In the genomic region with DNA sequence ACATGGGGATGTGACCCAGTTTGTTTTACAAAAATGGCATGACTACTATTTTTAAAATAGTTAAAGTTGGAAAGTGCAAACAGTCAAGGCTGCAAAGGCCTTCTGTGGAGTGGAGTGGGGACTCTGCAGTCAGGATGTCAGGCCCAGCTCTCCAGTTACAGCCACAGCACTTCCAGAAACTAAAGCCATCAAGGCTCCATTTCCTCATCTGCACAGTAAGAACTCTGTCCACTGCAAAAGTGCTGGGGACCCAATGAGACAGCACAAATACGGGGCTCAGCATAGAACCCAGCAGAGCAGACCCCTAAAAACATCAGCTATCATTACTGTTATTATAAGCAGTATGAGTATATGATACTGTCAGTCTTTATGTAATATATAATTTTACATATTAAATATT, we compare ENCODE assay signal across 19 cellular contexts.
A peak's percentile ranks its signal among the peaks of the same experiment; 100 is the strongest.
DNase-seq lines count a peak whose midpoint lies in the region; ATAC-seq and TF ChIP-seq lines count a peak whose summit lies in the region.
"Had no signal": no experiment of that assay in that cellular context is flagged by ENCODE, and none has a peak within 500 bp of the region (broad histone marks: within the 10 kb centered on the region; RNA-seq: fewer than 3 reads in every experiment).

No MANE protein-coding gene starts in this region.

- H3K9me3 ChIP-seq in cardiac muscle cell (ENCODE audit: low read depth) (no peaks in the 10 kb centered on the region), heart left ventricle (no peaks in the 10 kb centered on the region), psoas muscle (no peaks in the 10 kb centered on the region), mammary epithelial cell (replicated peaks; ENCODE audit: insufficient read depth, low read length) (no peaks in the 10 kb centered on the region)
- H3K9me3 ChIP-seq: A549 had no signal

- no peak overlapping the region for H3K9ac ChIP-seq in mammary epithelial cell (ENCODE audit: insufficient read depth, low read length)

- no peaks in the 10 kb centered on the region for H3K4me1 ChIP-seq in cardiac muscle cell (ENCODE audit: low read depth)
- H3K4me1 ChIP-seq in heart left ventricle: peaks cover 0 to 20% (median 4%) of the 10 kb centered on the region in 12 donors
- peaks cover 3% of the 10 kb centered on the region for H3K4me1 ChIP-seq in psoas muscle
- H3K4me1 ChIP-seq in mammary epithelial cell (ENCODE audit: insufficient read depth, low read length): no peaks in the 10 kb centered on the region
- H3K4me1 ChIP-seq: A549 had no signal

- peaks cover 8% of the 10 kb centered on the region for H3K4me1 Mint-ChIP-seq in chondrocyte (ENCODE audit: low read depth)

- no peak overlapping the region for H3K4me3 ChIP-seq in cardiac muscle cell
- no peak overlapping the region for H3K4me3 ChIP-seq in heart left ventricle
- no peak overlapping the region for H3K4me3 ChIP-seq in psoas muscle
- no peak overlapping the region for H3K4me3 ChIP-seq in mammary epithelial cell (replicated peaks in 1 of 3; ENCODE audit: insufficient read depth in 1 of 3, low read depth in 2 of 3, low read length in 3 of 3)
- H3K4me3 ChIP-seq: A549, GM23338 had no signal

- DNase-seq in cardiac muscle cell (ENCODE audit: low read depth in 1 of 2, low spot score in 1 of 2) (no peak), heart left ventricle (no peak), chondrocyte (ENCODE audit: low spot score) (no peak), psoas muscle (no peak), mammary epithelial cell (no peak)
- DNase-seq: 8988T; C1 segment of cervical spinal cord; Calu3; CD4-positive, alpha-beta memory T cell; COR-L47; DMS53; DMS79 treated with DMSO at 0.1 percent for 48 hours; GF-D8; H9 had no signal

- BruUV-seq in mammary epithelial cell (replicated peaks; lab: Mats Ljungman, UMichigan): no TSS peak

- no peaks in the 10 kb centered on the region for H3K9me3 Mint-ChIP-seq in chondrocyte (ENCODE audit: low read depth)
- H3K9me3 Mint-ChIP-seq: CD4-positive, alpha-beta memory T cell; GM23338; H9 had no signal

- H3K27ac ChIP-seq in cardiac muscle cell: peak overlapping the region; percentile 13
- no peak overlapping the region for H3K27ac ChIP-seq in heart left ventricle
- H3K27ac ChIP-seq in psoas muscle: no peak overlapping the region
- H3K27ac ChIP-seq in mammary epithelial cell (ENCODE audit: insufficient read depth, low read depth, low read length): no peak overlapping the region
- H3K27ac ChIP-seq: A549 had no signal

- ATAC-seq in heart left ventricle (no peak), psoas muscle (peak; percentile 30 to 57 (median 42)), GM21825 (IDR thresholded peaks at IDR 0.05; ENCODE audit: unreplicated experiment) (no peak), GM18858 (IDR thresholded peaks at IDR 0.05; ENCODE audit: unreplicated experiment) (no peak)
- ATAC-seq: A549, GM23338, HCT116 had no signal

- peaks cover 38% of the 10 kb centered on the region for H3K36me3 Mint-ChIP-seq in chondrocyte (ENCODE audit: low read depth)

- 90 to 100% (median 99%) methylated on average over 1 of the region's 1 CpG for WGBS in heart left ventricle, 4 donors
- WGBS in psoas muscle, 3 donors: 73 to 92% (median 84%) methylated on average over 1 of the region's 1 CpG
- WGBS in mammary epithelial cell (ENCODE audit: low coverage, missing lambda C conversion rate): no CpG with 5 or more reads among the region's 1 CpG

- H3K27ac Mint-ChIP-seq in chondrocyte (ENCODE audit: unreplicated experiment): peak overlapping the region; percentile 49

- TF ChIP-seq CTCF in cardiac muscle cell (IDR thresholded peaks at IDR 0.05; ENCODE audit: low read depth, low read length) (no peak), heart left ventricle (IDR thresholded peaks at IDR 0.05) (no peak), chondrocyte (IDR thresholded peaks at IDR 0.05) (no peak), psoas muscle (IDR thresholded peaks at IDR 0.05) (no peak), mammary epithelial cell (conservative IDR thresholded peaks at IDR 0.05 in 1 of 2, IDR thresholded peaks at IDR 0.05 in 1 of 2; ENCODE audit: extremely low read depth in 1 of 2, insufficient read depth in 1 of 2, low read depth in 1 of 2, low read length in 2 of 2) (no peak)

- H2AFZ ChIP-seq in mammary epithelial cell (ENCODE audit: low read depth, low read length): no peak overlapping the region
- H2AFZ ChIP-seq: GM23338 had no signal

- TF ChIP-seq POLR2A in heart left ventricle (IDR thresholded peaks at IDR 0.05): no peak

- dilution Hi-C loops in mammary epithelial cell (cut with HindIII; ENCODE audit: low sequenced_read_pairs): no loop called here

- H3K4me3 Mint-ChIP-seq in chondrocyte (ENCODE audit: unreplicated experiment): no peak overlapping the region
- H3K4me3 Mint-ChIP-seq: CD4-positive, alpha-beta memory T cell; GM23338; H9 had no signal

- H3K4me2 ChIP-seq in mammary epithelial cell (ENCODE audit: insufficient read depth, low read depth, low read length): no peak overlapping the region
- H3K4me2 ChIP-seq: A549, GM23338 had no signal

- intact Hi-C loops in heart left ventricle (cut with DNase I): loop anchor here in 1 of 10 donors (10.0 kb wide), 1 partner anchor 515 kb away; no protein-coding TSS in a partner anchor
- intact Hi-C loops in psoas muscle (cut with DNase I): no loop called here
- intact Hi-C loops in mammary epithelial cell (cut with micrococcal nuclease): no loop called here

- CTCF ChIA-PET in mammary epithelial cell (lab: Charles Lee; ENCODE audit: low non-redundant PET): interaction anchor here (0.6 kb wide), 1 partner anchor 15 kb away, joined by 5 read pairs; no protein-coding TSS in a partner anchor

- H3K27me3 Mint-ChIP-seq in chondrocyte (ENCODE audit: low read depth): no peaks in the 10 kb centered on the region
- H3K27me3 Mint-ChIP-seq: CD4-positive, alpha-beta memory T cell had no signal

- H3K79me2 ChIP-seq in mammary epithelial cell (ENCODE audit: insufficient read depth, low read length): peaks cover 3% of the 10 kb centered on the region

- peaks cover 36% of the 10 kb centered on the region for H3K36me3 ChIP-seq in cardiac muscle cell
- H3K36me3 ChIP-seq in heart left ventricle: peaks cover 0 to 96% (median 78%) of the 10 kb centered on the region in 9 donors
- peaks cover 3 to 98% of the 10 kb centered on the region in 2 donors for H3K36me3 ChIP-seq in psoas muscle (ENCODE audit: insufficient read depth in 1 of 2, low read depth in 1 of 2)
- peaks cover 21% of the 10 kb centered on the region for H3K36me3 ChIP-seq in mammary epithelial cell (ENCODE audit: insufficient read depth, low read length)

- in situ Hi-C loops in mammary epithelial cell (cut with MboI; ENCODE audit: low sequenced_read_pairs in 2 of 2): no loop called here

- H4K20me1 ChIP-seq in mammary epithelial cell (ENCODE audit: insufficient read depth, low read length): no peaks in the 10 kb centered on the region

- H3K27me3 ChIP-seq in cardiac muscle cell (no peaks in the 10 kb centered on the region), heart left ventricle (no peaks in the 10 kb centered on the region), psoas muscle (ENCODE audit: insufficient read depth in 3 of 3, low read length in 2 of 3) (no peaks in the 10 kb centered on the region), mammary epithelial cell (ENCODE audit: insufficient read depth, low read length) (no peaks in the 10 kb centered on the region)

Comparison
In these comparisons a context has a peak if more than half of its experiments do, and no peak if none do; other contexts are left out.
1. ATAC-seq: peak in psoas muscle (4 of 4); none in heart left ventricle (0 of 4), GM21825 (single experiment) and GM18858 (single experiment).